In the genomic region with DNA sequence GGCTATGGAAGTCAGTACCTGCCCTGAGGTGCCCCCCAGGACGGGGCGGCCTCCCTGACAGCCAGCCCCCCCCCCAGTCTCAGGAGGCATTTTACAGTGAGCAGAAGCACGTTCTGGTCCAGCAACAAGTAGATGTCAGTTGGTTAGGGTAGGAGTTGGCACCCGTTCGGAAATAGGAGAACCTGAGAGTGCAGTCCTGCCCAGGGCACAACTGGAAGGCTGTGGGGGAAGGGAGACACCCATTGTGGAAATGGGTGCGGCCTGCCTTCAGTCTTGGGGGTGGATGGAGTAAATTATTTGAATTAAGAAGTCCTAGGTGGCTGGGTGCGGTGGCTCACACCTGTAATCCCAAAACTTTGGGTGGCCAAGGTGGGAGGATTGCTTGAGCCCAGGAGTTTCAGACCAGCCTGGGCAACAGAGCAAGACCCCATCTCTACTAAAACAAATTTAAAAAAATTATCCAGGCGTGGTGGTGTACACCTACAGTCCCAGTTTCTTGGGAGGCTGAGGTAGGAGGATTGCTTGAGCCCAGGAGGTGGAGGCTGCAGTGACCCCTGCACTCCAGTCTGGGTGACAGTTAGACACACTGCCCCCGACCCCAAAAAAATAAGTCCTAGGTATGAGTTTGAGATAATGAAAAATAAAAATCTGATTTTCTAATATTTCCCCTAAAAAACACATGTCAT, we compare ENCODE assay signal across 8 cellular contexts. TPM values are rescaled to one million over a fixed set of nuclear protein-coding genes. Genes with fewer than 3 reads are reported as not detected.
DNase-seq lines count a peak whose midpoint lies in the region; ATAC-seq, FAIRE-seq and TF ChIP-seq lines count a peak whose summit lies in the region.

No MANE protein-coding gene starts in this region.

- no peak for FAIRE-seq in frontal cortex (lab: Jason Lieb, UNC)

- H3K4me1 Mint-ChIP-seq in IgD-negative memory B cell (peaks cover 28 to 40% (median 38%) of the 10 kb centered on the region in 3 donors), brain (peaks cover 74% of the 10 kb centered on the region)

- H3K27me3 ChIP-seq in mucosa of rectum (ENCODE audit: control insufficient read depth in 2 of 2, insufficient read depth in 2 of 2, low read length in 2 of 2), result no peaks in the 10 kb centered on the region

- H3K27me3 Mint-ChIP-seq in IgD-negative memory B cell (no peaks in the 10 kb centered on the region), brain (peaks cover 7% of the 10 kb centered on the region)

- H3K9me3 ChIP-seq in mucosa of rectum (ENCODE audit: control insufficient read depth in 2 of 2, low read length in 2 of 2), result no peaks in the 10 kb centered on the region

- peak overlapping the region; percentile 95 to 96 for H3K27ac ChIP-seq in mucosa of rectum (ENCODE audit: low read depth in 2 of 2, low read length in 2 of 2)

- peaks cover 41 to 46% of the 10 kb centered on the region in 2 donors for H3K36me3 ChIP-seq in mucosa of rectum (ENCODE audit: control insufficient read depth in 2 of 2, insufficient read depth in 2 of 2, low read length in 2 of 2)

- TF ChIP-seq CTCF in AG04449 (IDR thresholded peaks at IDR 0.05; ENCODE audit: insufficient read depth, low read length, missing control alignments), result no peak
- no peak for TF ChIP-seq CTCF in brain (conservative IDR thresholded peaks at IDR 0.05)

- H3K4me3 ChIP-seq in AG04449 (ENCODE audit: low read depth, low read length) (peak overlapping the region; percentile 82), mucosa of rectum (ENCODE audit: low read length in 2 of 2) (peak overlapping the region; percentile 84 to 98)

- peaks cover 5% of the 10 kb centered on the region for H3K36me3 Mint-ChIP-seq in IgD-negative memory B cell
- H3K36me3 Mint-ChIP-seq in brain, result peaks cover 43% of the 10 kb centered on the region

- peak overlapping the region; percentile 84 to 94 (median 90) for H3K4me3 Mint-ChIP-seq in IgD-negative memory B cell
- peak overlapping the region; percentile 84 to 94 (median 89) for H3K4me3 Mint-ChIP-seq in brain

- DNase-seq in AG04449 (ENCODE audit: low read depth, low spot score) (no peak), pons (ENCODE audit: low spot score) (no peak), NCI-H1930 (lab: John Stamatoyannopoulos, UW) (no peak), frontal cortex (ENCODE audit: low spot score in 2 of 2) (no peak)

- peaks cover 76 to 78% of the 10 kb centered on the region in 2 donors for H3K4me1 ChIP-seq in mucosa of rectum (ENCODE audit: control insufficient read depth in 2 of 2, insufficient read depth in 2 of 2, low read length in 2 of 2)

- H3K9me3 Mint-ChIP-seq in IgD-negative memory B cell (no peaks in the 10 kb centered on the region), brain (peaks cover 0 to 4% (median 0%) of the 10 kb centered on the region in 5 experiments)

- POLR2A ChIA-PET in AG04449 (lab: Yijun Ruan, JAX), result interaction anchor here (1.7 kb wide), 3 partner anchors 11 to 29 kb away, joined by 13 to 90 read pairs (median 36); partner anchors contain the start of gene ATP5F1D

- H3K27ac Mint-ChIP-seq in IgD-negative memory B cell (peak overlapping the region; percentile 93 to 95 (median 95)), brain (peak overlapping the region; percentile 88 to 98 (median 96))

- H3K9ac ChIP-seq in mucosa of rectum (ENCODE audit: low read depth in 1 of 2, low read length in 2 of 2), result peak overlapping the region; percentile 90 to 96

- CTCF ChIA-PET in AG04449 (lab: Yijun Ruan, JAX), result interaction anchor here (1.7 to 11.8 kb wide), 5 partner anchors 9 to 28 kb away, joined by 5 to 626 read pairs (median 46); partner anchors contain the start of gene ATP5F1D

- ATAC-seq in GM21381 (IDR thresholded peaks at IDR 0.05; ENCODE audit: unreplicated experiment), result no peak

RNA-seq across cellular contexts. Expression of gene CIRBP, which starts 1.2 kb away (rescaled TPM):
- polyA plus RNA-seq in IgD-negative memory B cell (377 TPM), brain (ENCODE audit: insufficient read depth, low read depth, low replicate concordance) (617 TPM)
- 573 TPM for total RNA-seq in frontal cortex

RNA-seq across cellular contexts. Expression of gene FAM174C, which starts 5.0 kb away (rescaled TPM):
- polyA plus RNA-seq in IgD-negative memory B cell, result 115 TPM
- polyA plus RNA-seq in brain (ENCODE audit: insufficient read depth, low read depth, low replicate concordance), result 60.8 TPM
- 8.6 TPM for total RNA-seq in frontal cortex

RNA-seq across cellular contexts. Expression of gene EFNA2, which starts 15.4 kb away (rescaled TPM):
- polyA plus RNA-seq in IgD-negative memory B cell (not detected), brain (ENCODE audit: insufficient read depth, low read depth, low replicate concordance) (14.9 TPM)
- total RNA-seq in frontal cortex, result 13.0 TPM

RNA-seq across cellular contexts. Expression of gene MIDN, which starts 21.9 kb away (rescaled TPM):
- polyA plus RNA-seq in IgD-negative memory B cell (4.8 TPM), brain (ENCODE audit: insufficient read depth, low read depth, low replicate concordance) (79.7 TPM)
- 14.3 TPM for total RNA-seq in frontal cortex

RNA-seq across cellular contexts. Expression of gene ATP5F1D, which starts 28.8 kb away (rescaled TPM):
- polyA plus RNA-seq in IgD-negative memory B cell (339 TPM), brain (ENCODE audit: insufficient read depth, low read depth, low replicate concordance) (365 TPM)
- 11.0 TPM for total RNA-seq in frontal cortex

Comparison
In these comparisons a context has a peak if more than half of its experiments do, and no peak if none do; other contexts are left out.
1. RNA of gene EFNA2, which starts 15.4 kb away (polyA plus RNA-seq): 14.9 TPM in brain (single experiment); not detected in IgD-negative memory B cell (single experiment); every median in the first group is over 10 times any median in the second.